ENCODE assay signal across 8 cellular contexts in the genomic region with DNA sequence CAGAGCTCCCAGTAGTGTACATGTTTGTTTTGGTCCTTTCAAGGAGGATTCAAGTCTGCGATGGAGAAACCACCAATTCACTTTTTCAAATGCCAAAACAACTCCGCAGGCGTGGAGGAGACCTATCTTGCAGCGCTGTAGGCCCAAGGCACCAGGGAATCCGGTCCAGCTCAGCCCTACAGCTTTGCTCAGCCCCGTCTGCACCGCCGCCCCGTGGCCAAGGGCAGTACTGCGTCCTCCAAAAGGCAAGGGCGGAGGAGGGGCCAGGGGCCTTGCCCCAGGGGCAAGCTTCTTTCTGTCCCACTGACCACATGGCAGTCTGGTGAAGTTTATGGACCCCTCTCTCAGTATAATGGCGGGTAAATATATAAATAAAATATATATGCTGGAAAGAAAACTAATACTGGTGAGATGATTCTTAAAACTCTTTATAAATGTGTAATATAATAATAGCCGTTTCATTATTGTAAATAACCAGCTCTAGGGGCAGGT. TPM values are rescaled to one million over a fixed set of nuclear protein-coding genes. Genes with fewer than 3 reads are reported as not detected.
DNase-seq lines count a peak whose midpoint lies in the region; ATAC-seq and TF ChIP-seq lines count a peak whose summit lies in the region.

No MANE protein-coding gene starts in this region.

- H3K4me3 ChIP-seq in choroid plexus epithelial cell (ENCODE audit: low read depth, low read length), result no peak overlapping the region

- ATAC-seq in left lobe of liver, result peak; percentile 100
- ATAC-seq in HG03097 (IDR thresholded peaks at IDR 0.05; ENCODE audit: low FRiP score, unreplicated experiment), result no peak

- TF ChIP-seq CTCF in AG09319 (IDR thresholded peaks at IDR 0.05; ENCODE audit: low read depth, low read length), result peak; percentile 100
- peak; percentile 97 for TF ChIP-seq CTCF in GM20000 (IDR thresholded peaks at IDR 0.05; ENCODE audit: extremely low read depth, missing control alignments)
- TF ChIP-seq CTCF in choroid plexus epithelial cell (conservative IDR thresholded peaks at IDR 0.05; ENCODE audit: low read depth, low read length), result peak; percentile 99

- DNase-seq in AG09319 (ENCODE audit: extremely low read depth, low read depth) (peak; percentile 25), GM20000 (ENCODE audit: low spot score) (peak; percentile 92), NCI-H345 treated with DMSO at 0.1 percent for 48 hours (lab: John Stamatoyannopoulos, UW; ENCODE audit: unreplicated experiment) (peak; percentile 46), choroid plexus epithelial cell (ENCODE audit: low read depth) (peak; percentile 80), left lobe of liver (ENCODE audit: low spot score) (peak; percentile 85)
- DNase-seq in activated CD4-positive, alpha-beta T cell treated with anti-CD3 and anti-CD28 coated beads for 4 hours, result peak; percentile 56 to 75
- peak; percentile 60 to 79 for DNase-seq in stimulated activated CD4-positive, alpha-beta T cell treated with anti-CD3 and anti-CD28 coated beads, Interleukin-4, amount 100 ng/mL, for 4 hours

RNA-seq across cellular contexts. Expression of a gene that starts 0.7 kb away (rescaled TPM):
- total RNA-seq in left lobe of liver, result not detected

RNA-seq across cellular contexts. Expression of a gene that starts 13.3 kb away (rescaled TPM):
- 2.0 TPM for total RNA-seq in left lobe of liver

Comparison
In these comparisons a context has a peak if more than half of its experiments do, and no peak if none do; other contexts are left out.
1. DNase-seq: peak in every context shown above with its lines; median percentile 92 in GM20000; 85 in left lobe of liver; 80 in choroid plexus epithelial cell; 70 in stimulated activated CD4-positive, alpha-beta T cell treated with anti-CD3 and anti-CD28 coated beads, Interleukin-4, amount 100 ng/mL, for 4 hours; 66 in activated CD4-positive, alpha-beta T cell treated with anti-CD3 and anti-CD28 coated beads for 4 hours; 46 in NCI-H345 treated with DMSO at 0.1 percent for 48 hours; 25 in AG09319.